8 cellular contexts compared by ENCODE assay signal in genomic region chr9:105519711-105520369, GRCh38. TPM values are rescaled to one million over a fixed set of nuclear protein-coding genes. Genes with fewer than 3 reads are reported as not detected.
A peak's percentile ranks its signal among the peaks of the same experiment; 100 is the strongest.
DNase-seq lines count a peak whose midpoint lies in the region; ATAC-seq and TF ChIP-seq lines count a peak whose summit lies in the region.
"Not testable (repeated sequence)": the region's sequence is repeated elsewhere in the genome, so short reads cannot be mapped to it uniquely, and the experiment has no call there.

No MANE protein-coding gene starts in this region.

- H3K9me2 ChIP-seq in GM23338 (ENCODE audit: insufficient read depth) = not testable (repeated sequence)

- TF ChIP-seq CTCF in GM23338 (conservative IDR thresholded peaks at IDR 0.05; ENCODE audit: low read depth in 2 of 2); activated B cell treated with CpG ODN at 0.5 μM for 24 hours (IDR thresholded peaks at IDR 0.05); cardiac muscle cell (IDR thresholded peaks at IDR 0.05; ENCODE audit: low read depth, low read length); testis (IDR thresholded peaks at IDR 0.05): not testable (repeated sequence)

- not testable (repeated sequence) for H3K4me3 Mint-ChIP-seq in GM23338; activated B cell treated with CpG ODN at 0.5 μM for 24 hours; activated naive CD8-positive, alpha-beta T cell treated with anti-CD3 and anti-CD28 coated beads, Interleukin-2, amount 50 U/mL, for 24 hours

- not testable (repeated sequence) for H3K4me2 ChIP-seq in GM23338

- H3K36me3 Mint-ChIP-seq in GM23338 (ENCODE audit: low read depth) = peaks cover 24% of the 10 kb centered on the region
- H3K36me3 Mint-ChIP-seq in activated B cell treated with CpG ODN at 0.5 μM for 24 hours (ENCODE audit: low read depth); activated naive CD8-positive, alpha-beta T cell treated with anti-CD3 and anti-CD28 coated beads, Interleukin-2, amount 50 U/mL, for 24 hours (ENCODE audit: low read depth): not testable (repeated sequence)

- not testable (repeated sequence) for H3K9me3 ChIP-seq in cardiac muscle cell (ENCODE audit: low read depth); testis
- peaks cover 18% of the 10 kb centered on the region for H3K9me3 ChIP-seq in neuron (ENCODE audit: low read length)

- H3K27me3 ChIP-seq in GM23338 (ENCODE audit: insufficient read depth); cardiac muscle cell; neuron (ENCODE audit: insufficient read depth, low read length); testis: not testable (repeated sequence)

- DNase-seq in ELR (ENCODE audit: low read depth) (peak; percentile 32), KBM-7 (peak; percentile 11), activated B cell treated with CpG ODN at 0.5 μM for 24 hours (peak; percentile 44), cardiac muscle cell (ENCODE audit: low read depth in 1 of 2, low spot score in 1 of 2) (peak; percentile 24 to 30), testis (peak; percentile 27)
- not testable (repeated sequence) for DNase-seq in GM23338 (ENCODE audit: low spot score)
- DNase-seq in activated naive CD8-positive, alpha-beta T cell treated with anti-CD3 and anti-CD28 coated beads, Interleukin-2, amount 50 U/mL, for 24 hours = peak; percentile 25

- not testable (repeated sequence) for H3K4me1 ChIP-seq in GM23338 (ENCODE audit: insufficient read depth); cardiac muscle cell (ENCODE audit: low read depth); neuron (ENCODE audit: insufficient read depth, low read length); testis

- not testable (repeated sequence) for H3K4me3 ChIP-seq in GM23338
- H3K4me3 ChIP-seq in cardiac muscle cell (peak overlapping the region; percentile 21), neuron (ENCODE audit: low read length) (peak overlapping the region; percentile 38), testis (peak overlapping the region; percentile 47 to 64)

- intact Hi-C loops in activated B cell treated with CpG ODN at 0.5 μM for 24 hours (cut with micrococcal nuclease); testis (cut with DNase I; ENCODE audit: low total_unique reads): not testable (repeated sequence)

- H4K20me1 ChIP-seq in GM23338 (replicated peaks; ENCODE audit: insufficient read depth) = not testable (repeated sequence)

- H3F3A ChIP-seq in GM23338 (replicated peaks; ENCODE audit: low read depth) = not testable (repeated sequence)

- whole genome bisulfite sequencing in testis, 2 donors = 50 to 78% methylated on average over 14 to 43 of the region's 43 CpGs

- not testable (repeated sequence) for H3K27me3 Mint-ChIP-seq in GM23338 (ENCODE audit: insufficient read depth, low read depth, poor library complexity); activated B cell treated with CpG ODN at 0.5 μM for 24 hours; activated naive CD8-positive, alpha-beta T cell treated with anti-CD3 and anti-CD28 coated beads, Interleukin-2, amount 50 U/mL, for 24 hours

- not testable (repeated sequence) for H3K27ac ChIP-seq in GM23338 (ENCODE audit: low read depth)
- peak overlapping the region; percentile 71 for H3K27ac ChIP-seq in cardiac muscle cell
- H3K27ac ChIP-seq in testis = peak overlapping the region; percentile 76 to 82

- not testable (repeated sequence) for H2AFZ ChIP-seq in GM23338; neuron (ENCODE audit: low read depth, low read length)

- POLR2A ChIA-PET in activated B cell treated with CpG ODN at 0.5 μM for 24 hours (lab: Charles Lee) = not testable (repeated sequence)

- not testable (repeated sequence) for TF ChIP-seq POLR2A in testis (IDR thresholded peaks at IDR 0.05)

- CTCF ChIA-PET in activated B cell treated with CpG ODN at 0.5 μM for 24 hours (lab: Charles Lee) = not testable (repeated sequence)

- H3K4me1 Mint-ChIP-seq in GM23338; activated B cell treated with CpG ODN at 0.5 μM for 24 hours; activated naive CD8-positive, alpha-beta T cell treated with anti-CD3 and anti-CD28 coated beads, Interleukin-2, amount 50 U/mL, for 24 hours: not testable (repeated sequence)

- not testable (repeated sequence) for H3K27ac Mint-ChIP-seq in GM23338; activated B cell treated with CpG ODN at 0.5 μM for 24 hours; activated naive CD8-positive, alpha-beta T cell treated with anti-CD3 and anti-CD28 coated beads, Interleukin-2, amount 50 U/mL, for 24 hours

- in situ Hi-C loops in KBM-7 (cut with MboI; ENCODE audit: low pct_unique_long_range_greater_than_20kb, low sequenced_read_pairs) = not testable (repeated sequence)

- ATAC-seq in GM23338 (peak; percentile 87), activated B cell treated with CpG ODN at 0.5 μM for 24 hours (ENCODE audit: low read depth) (peak; percentile 94)
- peak; percentile 85 for ATAC-seq in activated naive CD8-positive, alpha-beta T cell treated with anti-CD3 and anti-CD28 coated beads, Interleukin-2, amount 50 U/mL, for 24 hours

- H3K36me3 ChIP-seq in GM23338 (ENCODE audit: insufficient read depth); cardiac muscle cell; testis (ENCODE audit: low read depth, missing control alignments): not testable (repeated sequence)
- H3K36me3 ChIP-seq in neuron (ENCODE audit: insufficient read depth, low read length) = peaks cover 24% of the 10 kb centered on the region

- H3K9me3 Mint-ChIP-seq in GM23338; activated B cell treated with CpG ODN at 0.5 μM for 24 hours; activated naive CD8-positive, alpha-beta T cell treated with anti-CD3 and anti-CD28 coated beads, Interleukin-2, amount 50 U/mL, for 24 hours: not testable (repeated sequence)

- not testable (repeated sequence) for H3K79me2 ChIP-seq in GM23338 (replicated peaks; ENCODE audit: insufficient read depth)

RNA-seq across cellular contexts. Expression of gene FKTN, which starts 38.1 kb away (rescaled TPM):
- 9.9 and 32.6 TPM in 2 replicates for total RNA-seq in GM23338 (2014; rRNA removed; shearing (Covaris generic))
- polyA plus RNA-seq in GM23338 (2016; fragmentation: Nextera tagmentation; extraction: Ambion mirVana) (4.7 and 6.8 TPM in 2 replicates), cardiac muscle cell (5.3 and 7.6 TPM in 2 replicates), testis (ENCODE audit: insufficient read depth, low read depth, low replicate concordance) (10.4 TPM)
- total RNA-seq in activated B cell treated with CpG ODN at 0.5 μM for 24 hours (16.8 and 17.5 TPM in 2 replicates), cardiac muscle cell (6.8 and 10.5 TPM in 2 replicates), testis (10 to 100 TPM; 17.5 to 27.9 TPM)
